ENCODE assay signal across 10 cellular contexts in genomic region chr2:64932327-64933216, GRCh38. TPM values are rescaled to one million over a fixed set of nuclear protein-coding genes. Genes with fewer than 3 reads are reported as not detected.
DNase-seq lines count a peak whose midpoint lies in the region; ATAC-seq and TF ChIP-seq lines count a peak whose summit lies in the region.
"Had no signal": no experiment of that assay in that cellular context is flagged by ENCODE, and none has a peak within 500 bp of the region (broad histone marks: within the 10 kb centered on the region; RNA-seq: fewer than 3 reads in every experiment).

No MANE protein-coding gene starts in this region.

- peaks cover 10% of the 10 kb centered on the region for H3K36me3 ChIP-seq in DOHH2 (ENCODE audit: control insufficient read depth, low read length)
- H3K36me3 ChIP-seq in heart right ventricle = no peaks in the 10 kb centered on the region
- no peaks in the 10 kb centered on the region for H3K36me3 ChIP-seq in Caco-2 (ENCODE audit: control insufficient read depth, insufficient read depth, low read length)
- H3K36me3 ChIP-seq: prostate gland, thoracic aorta had no signal

- CTCF ChIA-PET in RWPE1 (lab: Yijun Ruan, JAX) = no interaction called here
- CTCF ChIA-PET in Caco-2 (lab: Charles Lee) = interaction anchor here (0.8 kb wide), 1 partner anchor 15 kb away, joined by 3 read pairs; no protein-coding TSS in a partner anchor

- peaks cover 47% of the 10 kb centered on the region for H3K79me2 ChIP-seq in DOHH2 (ENCODE audit: control insufficient read depth, low read length)

- intact Hi-C loops in heart right ventricle (cut with DNase I) = no loop called here
- intact Hi-C loops in Caco-2 (cut with micrococcal nuclease; ENCODE audit: unreplicated experiment) = no loop called here

- peak overlapping the region; percentile 86 for H3K27ac ChIP-seq in DOHH2 (ENCODE audit: low read depth, low read length)
- H3K27ac ChIP-seq in RWPE1 = no peak overlapping the region
- peak overlapping the region in 1 of 10 donors; percentile 44 for H3K27ac ChIP-seq in heart right ventricle
- H3K27ac ChIP-seq: prostate gland, thoracic aorta had no signal

- H3K27me3 Mint-ChIP-seq in Caco-2 (ENCODE audit: insufficient read depth, unreplicated experiment) = peaks cover 12% of the 10 kb centered on the region

- POLR2A ChIA-PET in RWPE1 (lab: Yijun Ruan, JAX; ENCODE audit: low non-redundant PET) = no interaction called here
- POLR2A ChIA-PET in Caco-2 (lab: Charles Lee) = no interaction called here

- no peaks in the 10 kb centered on the region for H3K4me1 Mint-ChIP-seq in Caco-2 (ENCODE audit: low read depth, unreplicated experiment)

- no peak overlapping the region for H3K27ac Mint-ChIP-seq in Caco-2 (ENCODE audit: unreplicated experiment)

- TF ChIP-seq CTCF in DOHH2 (IDR thresholded peaks at IDR 0.05; ENCODE audit: low read depth, low read length, poor library complexity, severe bottlenecking) = no peak
- TF ChIP-seq CTCF in RWPE1 (conservative IDR thresholded peaks at IDR 0.05; ENCODE audit: low read depth) = no peak
- no peak for TF ChIP-seq CTCF in heart right ventricle (IDR thresholded peaks at IDR 0.05)
- no peak for TF ChIP-seq CTCF in Caco-2 (IDR thresholded peaks at IDR 0.05; ENCODE audit: insufficient read depth in 1 of 2, low read depth in 1 of 2, low read length in 1 of 2, severe bottlenecking in 1 of 2, unreplicated experiment in 1 of 2)

- no peak overlapping the region for H3K4me3 Mint-ChIP-seq in Caco-2 (ENCODE audit: unreplicated experiment)

- TF ChIP-seq POLR2A in Raji (IDR thresholded peaks at IDR 0.05; ENCODE audit: insufficient read depth, low read depth, low read length) = peak; percentile 66

- no TSS peak for BruUV-seq in Caco-2 (replicated peaks; lab: Mats Ljungman, UMichigan)

- H3K9me3 ChIP-seq in DOHH2 (ENCODE audit: control insufficient read depth, insufficient read depth, low read length) (peaks cover 7% of the 10 kb centered on the region; the same call in 1 of the 2 replicates), heart right ventricle (peaks cover 0 to 3% (median 0%) of the 10 kb centered on the region in 11 donors), Caco-2 (no peaks in the 10 kb centered on the region)
- H3K9me3 ChIP-seq: prostate gland, thoracic aorta had no signal

- H3K36me3 Mint-ChIP-seq in Caco-2 (ENCODE audit: insufficient read depth, unreplicated experiment) = no peaks in the 10 kb centered on the region

- ATAC-seq in GM19395 (IDR thresholded peaks at IDR 0.05; ENCODE audit: unreplicated experiment) = peak; percentile 90
- peak; percentile 80 for ATAC-seq in HG03103 (IDR thresholded peaks at IDR 0.05; ENCODE audit: low read depth, unreplicated experiment)
- no peak for ATAC-seq in heart right ventricle

- H3K4me3 ChIP-seq in DOHH2 (ENCODE audit: low read length) (peak overlapping the region; percentile 78), heart right ventricle (peak overlapping the region in 1 of 10 donors; percentile 12), Caco-2 (ENCODE audit: low read depth, low read length) (no peak overlapping the region)
- H3K4me3 ChIP-seq: prostate gland, thoracic aorta had no signal

- H3K4me1 ChIP-seq in DOHH2 (ENCODE audit: control insufficient read depth, low read length) (peaks cover 88% of the 10 kb centered on the region), heart right ventricle (peaks cover 0 to 21% (median 0%) of the 10 kb centered on the region in 9 donors), Caco-2 (no peaks in the 10 kb centered on the region)
- H3K4me1 ChIP-seq: prostate gland had no signal

- no peaks in the 10 kb centered on the region for H4K20me1 ChIP-seq in DOHH2 (ENCODE audit: control insufficient read depth, insufficient read depth, low read depth, low read length)

- no peaks in the 10 kb centered on the region for H3K9me3 Mint-ChIP-seq in Caco-2 (ENCODE audit: unreplicated experiment)

- H3K9me2 ChIP-seq in DOHH2 (replicated peaks; ENCODE audit: control insufficient read depth, low read length) = no peaks in the 10 kb centered on the region

- DNase-seq in RWPE1 (ENCODE audit: low spot score) = no peak
- DNase-seq in heart right ventricle = no peak
- DNase-seq in activated naive CD4-positive, alpha-beta T cell treated with anti-CD3 and anti-CD28 coated beads, Interleukin-2, amount 50 U/mL, for 16 hours = no peak
- DNase-seq in Caco-2 = no peak

- peaks cover 27% of the 10 kb centered on the region for H3F3A ChIP-seq in DOHH2 (ENCODE audit: control insufficient read depth, insufficient read depth)

- H3K27me3 ChIP-seq in DOHH2 (ENCODE audit: control insufficient read depth, low read length) = no peaks in the 10 kb centered on the region
- H3K27me3 ChIP-seq in heart right ventricle = no peaks in the 10 kb centered on the region
- H3K27me3 ChIP-seq in Caco-2 (replicated peaks; ENCODE audit: control insufficient read depth, insufficient read depth, low read length) = no peaks in the 10 kb centered on the region; the same call in 1 of the 2 replicates

- whole genome bisulfite sequencing in heart right ventricle, 2 donors = 72 to 79% methylated on average over 10 of the region's 10 CpGs

- peak overlapping the region; percentile 86 for H3K4me2 ChIP-seq in DOHH2 (ENCODE audit: low read length)

RNA-seq across cellular contexts. Expression of gene SLC1A4, which starts 56.6 kb away (rescaled TPM):
- 10 to 100 TPM in 6 of 10 donors, 1 to 10 TPM in 4; 3.5 to 18.7 (median 11.3) TPM for total RNA-seq in heart right ventricle
- 10 to 100 TPM in 1 of 2 donors, 1 to 10 TPM in 1; 2.1 to 14.2 TPM for polyA plus RNA-seq in heart right ventricle
- total RNA-seq in Caco-2 (2022) = 28.6 and 35.0 TPM in 2 replicates

Comparison
In these comparisons a context has a peak if more than half of its experiments do, and no peak if none do; other contexts are left out.
1. ATAC-seq: peak in GM19395 (single experiment) and HG03103 (single experiment); none in heart right ventricle (0 of 8).